Comparison of ENCODE assay signal across 9 cellular contexts in the genomic region with DNA sequence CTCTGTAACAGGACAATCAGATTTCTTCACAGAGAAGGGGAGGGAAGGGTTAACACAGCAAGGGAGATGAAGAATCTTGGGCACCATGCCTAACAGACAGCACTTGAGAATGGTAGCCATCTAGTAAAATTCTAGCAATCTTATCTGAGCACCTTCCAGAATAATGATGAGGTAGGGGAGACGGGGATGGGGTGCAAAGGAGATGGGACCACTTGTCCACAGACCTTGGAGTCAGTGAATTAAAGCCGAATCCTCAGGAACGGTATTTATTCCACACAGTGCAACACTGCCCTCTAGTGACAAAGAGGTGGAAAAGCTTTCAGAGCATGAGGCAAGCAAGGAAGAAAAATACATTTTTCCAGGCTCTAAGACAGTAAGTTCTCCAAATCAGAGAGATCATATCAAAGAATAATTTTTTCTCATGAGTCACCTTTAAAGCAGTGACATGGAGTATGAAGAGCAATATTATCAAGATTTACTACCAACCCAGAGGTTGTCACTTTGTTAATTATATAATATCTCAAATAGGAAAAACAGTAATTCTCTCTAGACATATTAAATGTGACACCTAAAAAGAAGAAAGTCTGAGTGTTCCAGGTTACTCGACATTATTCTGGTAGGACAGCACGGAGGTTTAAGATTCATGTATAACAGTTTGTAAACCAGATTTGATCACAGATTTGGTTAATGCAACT. TPM values are rescaled to one million over a fixed set of nuclear protein-coding genes. Genes with fewer than 3 reads are reported as not detected.
DNase-seq lines count a peak whose midpoint lies in the region; ATAC-seq and TF ChIP-seq lines count a peak whose summit lies in the region.
"Had no signal": no experiment of that assay in that cellular context is flagged by ENCODE, and none has a peak within 500 bp of the region (broad histone marks: within the 10 kb centered on the region; RNA-seq: fewer than 3 reads in every experiment).

No MANE protein-coding gene starts in this region.

- no peaks in the 10 kb centered on the region for H3K36me3 Mint-ChIP-seq in activated CD4-positive, alpha-beta T cell treated with anti-CD3 and anti-CD28 coated beads, Interleukin-2, amount 10 ng/mL, durations not matched to agents 7 days and 5 days (ENCODE audit: low read depth)
- H3K36me3 Mint-ChIP-seq in neural progenitor cell, result no peaks in the 10 kb centered on the region

- RAD21 ChIA-PET in HCT116 (lab: Charles Lee; ENCODE audit: low non-redundant PET in 1 of 2, low total read pairs in 2 of 2, uncharacterized antibody in 2 of 2, unreplicated experiment in 2 of 2), result interaction anchor here in 1 of 2 experiments (1.2 kb wide), 1 partner anchor 176 kb away, joined by 3 read pairs; no protein-coding TSS in a partner anchor

- no peak for TF ChIP-seq POLR2A in HCT116 (IDR thresholded peaks at IDR 0.05; ENCODE audit: borderline replicate concordance, extremely low read depth, insufficient read depth, insufficient read length)

- H3K4me2 ChIP-seq in HCT116 (ENCODE audit: low read length) (no peak overlapping the region), neural progenitor cell (no peak overlapping the region)

- H3K79me2 ChIP-seq in HCT116 (ENCODE audit: insufficient read depth, low read length) (no peaks in the 10 kb centered on the region), neural progenitor cell (ENCODE audit: low read depth) (no peaks in the 10 kb centered on the region)

- H3K4me3 Mint-ChIP-seq in activated CD4-positive, alpha-beta T cell treated with anti-CD3 and anti-CD28 coated beads, Interleukin-2, amount 10 ng/mL, durations not matched to agents 7 days and 5 days, result no peak overlapping the region
- H3K4me3 Mint-ChIP-seq in neural progenitor cell, result peak overlapping the region; percentile 50
- H3K4me3 Mint-ChIP-seq: dendritic cell treated with granulocyte-macrophage colony-stimulating factor and Interleukin-4, amounts not matched to agents 40 ng/mL and 50 ng/mL, for 4 days had no signal

- no TSS peak for BruUV-seq in HCT116 (replicated peaks; lab: Mats Ljungman, UMichigan)

- H3K27ac Mint-ChIP-seq in activated CD4-positive, alpha-beta T cell treated with anti-CD3 and anti-CD28 coated beads, Interleukin-2, amount 10 ng/mL, durations not matched to agents 7 days and 5 days, result no peak overlapping the region
- H3K27ac Mint-ChIP-seq in neural progenitor cell, result no peak overlapping the region
- H3K27ac Mint-ChIP-seq: dendritic cell treated with granulocyte-macrophage colony-stimulating factor and Interleukin-4, amounts not matched to agents 40 ng/mL and 50 ng/mL, for 4 days had no signal

- H3K27me3 ChIP-seq in HCT116 (ENCODE audit: insufficient read depth, low read length) (no peaks in the 10 kb centered on the region), neural progenitor cell (no peaks in the 10 kb centered on the region)

- intact Hi-C loops in HCT116 (cut with micrococcal nuclease), result loop anchor here (2.0 to 10.0 kb wide), 4 partner anchors 153 to 794 kb away; a partner anchor contains a TSS

- peak; percentile 15 for DNase-seq in activated CD4-positive, alpha-beta T cell treated with anti-CD3 and anti-CD28 coated beads for 1 hour
- DNase-seq in activated CD4-positive, alpha-beta T cell treated with anti-CD3 and anti-CD28 coated beads, Interleukin-2, amount 50 U/mL, for 1 hour, result no peak
- DNase-seq in HCT116 (ENCODE audit: low read depth, low spot score), result peak; percentile 39
- DNase-seq in NCI-H2196 treated with DMSO at 0.1 percent for 48 hours (lab: John Stamatoyannopoulos, UW; ENCODE audit: unreplicated experiment), result peak; percentile 31
- DNase-seq in activated CD4-positive, alpha-beta T cell treated with anti-CD3 and anti-CD28 coated beads, Interleukin-2, amount 10 ng/mL, durations not matched to agents 7 days and 5 days, result peak; percentile 58
- DNase-seq in fibroblast of the conjunctiva (ENCODE audit: low read depth), result peak; percentile 51
- peak; percentile 80 for DNase-seq in neural progenitor cell (ENCODE audit: low spot score)

- peak; percentile 92 for TF ChIP-seq RAD21 in HCT116 (IDR thresholded peaks at IDR 0.05; ENCODE audit: low read depth)

- peak; percentile 83 for ATAC-seq in HCT116
- no peak for ATAC-seq in HG02885 (IDR thresholded peaks at IDR 0.05; ENCODE audit: poor library complexity, unreplicated experiment)

- H3K27ac ChIP-seq in HCT116 (ENCODE audit: low read depth, low read length), result no peak overlapping the region
- H3K27ac ChIP-seq in neural progenitor cell, result no peak overlapping the region

- CTCF ChIA-PET in HCT116 (lab: Charles Lee), result interaction anchor here (1.2 to 3.5 kb wide), 6 partner anchors 9 to 792 kb away, joined by 4 to 18 read pairs (median 7); a partner anchor contains a TSS
- CTCF ChIA-PET in activated CD4-positive, alpha-beta T cell treated with anti-CD3 and anti-CD28 coated beads, Interleukin-2, amount 10 ng/mL, durations not matched to agents 7 days and 5 days (lab: Charles Lee), result interaction anchor here (0.8 to 3.7 kb wide), 6 partner anchors 8 to 323 kb away, joined by 3 to 25 read pairs (median 6); a partner anchor contains a TSS

- H3K4me1 Mint-ChIP-seq in activated CD4-positive, alpha-beta T cell treated with anti-CD3 and anti-CD28 coated beads, Interleukin-2, amount 10 ng/mL, durations not matched to agents 7 days and 5 days, result peaks cover 7% of the 10 kb centered on the region
- H3K4me1 Mint-ChIP-seq in neural progenitor cell, result peaks cover 14% of the 10 kb centered on the region

- H3K4me1 ChIP-seq in HCT116 (ENCODE audit: control insufficient read depth in 1 of 2, insufficient read depth in 2 of 2, low read length in 2 of 2) (no peaks in the 10 kb centered on the region), neural progenitor cell (peaks cover 8% of the 10 kb centered on the region)

- H3K9me3 Mint-ChIP-seq in activated CD4-positive, alpha-beta T cell treated with anti-CD3 and anti-CD28 coated beads, Interleukin-2, amount 10 ng/mL, durations not matched to agents 7 days and 5 days, result no peaks in the 10 kb centered on the region
- H3K9me3 Mint-ChIP-seq in neural progenitor cell, result no peaks in the 10 kb centered on the region
- H3K9me3 Mint-ChIP-seq: dendritic cell treated with granulocyte-macrophage colony-stimulating factor and Interleukin-4, amounts not matched to agents 40 ng/mL and 50 ng/mL, for 4 days had no signal

- no peaks in the 10 kb centered on the region for H3K9me2 ChIP-seq in HCT116 (ENCODE audit: insufficient read depth)

- H2AFZ ChIP-seq in HCT116 (ENCODE audit: low read depth, low read length, poor library complexity, severe bottlenecking) (no peak overlapping the region), neural progenitor cell (replicated peaks) (no peak overlapping the region)

- H3K36me3 ChIP-seq in HCT116 (ENCODE audit: control insufficient read depth in 1 of 2, insufficient read depth in 2 of 2, low read length in 2 of 2) (no peaks in the 10 kb centered on the region), neural progenitor cell (no peaks in the 10 kb centered on the region)

- H3K4me3 ChIP-seq in HCT116 (replicated peaks in 1 of 2; ENCODE audit: low read depth in 1 of 2, low read length in 2 of 2) (no peak overlapping the region), neural progenitor cell (no peak overlapping the region)

- no peaks in the 10 kb centered on the region for H4K20me1 ChIP-seq in HCT116 (ENCODE audit: insufficient read depth)
- H4K20me1 ChIP-seq in neural progenitor cell (ENCODE audit: low read depth), result no peaks in the 10 kb centered on the region

- H3K9me3 ChIP-seq in HCT116 (ENCODE audit: control insufficient read depth in 1 of 2, insufficient read depth in 1 of 2, low read depth in 1 of 2, low read length in 2 of 2) (no peaks in the 10 kb centered on the region), neural progenitor cell (ENCODE audit: low read depth) (no peaks in the 10 kb centered on the region)

- TF ChIP-seq CTCF in HCT116 (IDR thresholded peaks at IDR 0.05 in 2 of 3, conservative IDR thresholded peaks at IDR 0.05 in 1 of 3; ENCODE audit: borderline replicate concordance in 1 of 3, insufficient read depth in 1 of 3, low read depth in 2 of 3, low read length in 2 of 3) (peak; percentile 71 to 95 (median 90); a peak in 5 of 6 replicates), neural progenitor cell (IDR thresholded peaks at IDR 0.05) (peak; percentile 93)

- no peaks in the 10 kb centered on the region for H3F3A ChIP-seq in neural progenitor cell (ENCODE audit: low read depth)

- H3K27me3 Mint-ChIP-seq in activated CD4-positive, alpha-beta T cell treated with anti-CD3 and anti-CD28 coated beads, Interleukin-2, amount 10 ng/mL, durations not matched to agents 7 days and 5 days, result no peaks in the 10 kb centered on the region
- H3K27me3 Mint-ChIP-seq in neural progenitor cell (ENCODE audit: insufficient read depth, low read depth), result peaks cover 8% of the 10 kb centered on the region
- H3K27me3 Mint-ChIP-seq: dendritic cell treated with granulocyte-macrophage colony-stimulating factor and Interleukin-4, amounts not matched to agents 40 ng/mL and 50 ng/mL, for 4 days had no signal

- POLR2A ChIA-PET in HCT116 (lab: Charles Lee), result no interaction called here
- POLR2A ChIA-PET in activated CD4-positive, alpha-beta T cell treated with anti-CD3 and anti-CD28 coated beads, Interleukin-2, amount 10 ng/mL, durations not matched to agents 7 days and 5 days (lab: Charles Lee), result no interaction called here

- no peak overlapping the region for H3K9ac ChIP-seq in HCT116 (ENCODE audit: low read length)
- H3K9ac ChIP-seq in neural progenitor cell, result no peak overlapping the region

TF ChIP-seq in HCT116, 20 proteins besides CTCF, POLR2A, EP300 and RAD21:
- TF ChIP-seq YY1 (IDR thresholded peaks at IDR 0.05; ENCODE audit: extremely low read depth, insufficient replicate concordance, low read depth, low read length) (no peak), ZNF274 (IDR thresholded peaks at IDR 0.05; ENCODE audit: low read depth, low read length) (no peak)
- TF ChIP-seq, protein P1, sequence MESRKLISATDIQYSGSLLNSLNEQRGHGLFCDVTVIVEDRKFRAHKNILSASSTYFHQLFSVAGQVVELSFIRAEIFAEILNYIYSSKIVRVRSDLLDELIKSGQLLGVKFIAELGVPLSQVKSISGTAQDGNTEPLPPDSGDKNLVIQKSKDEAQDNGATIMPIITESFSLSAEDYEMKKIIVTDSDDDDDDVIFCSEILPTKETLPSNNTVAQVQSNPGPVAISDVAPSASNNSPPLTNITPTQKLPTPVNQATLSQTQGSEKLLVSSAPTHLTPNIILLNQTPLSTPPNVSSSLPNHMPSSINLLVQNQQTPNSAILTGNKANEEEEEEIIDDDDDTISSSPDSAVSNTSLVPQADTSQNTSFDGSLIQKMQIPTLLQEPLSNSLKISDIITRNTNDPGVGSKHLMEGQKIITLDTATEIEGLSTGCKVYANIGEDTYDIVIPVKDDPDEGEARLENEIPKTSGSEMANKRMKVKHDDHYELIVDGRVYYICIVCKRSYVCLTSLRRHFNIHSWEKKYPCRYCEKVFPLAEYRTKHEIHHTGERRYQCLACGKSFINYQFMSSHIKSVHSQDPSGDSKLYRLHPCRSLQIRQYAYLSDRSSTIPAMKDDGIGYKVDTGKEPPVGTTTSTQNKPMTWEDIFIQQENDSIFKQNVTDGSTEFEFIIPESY (IDR thresholded peaks at IDR 0.05; ENCODE audit: extremely low read depth, insufficient replicate concordance, low read length), result no peak

RNA-seq across cellular contexts. Expression of a gene that starts 43.3 kb away (rescaled TPM):
- total RNA-seq in HCT116 (2021; ENCODE audit: unreplicated experiment), result 27.2 TPM
- polyA plus RNA-seq in HCT116 (2012), result 11.4 and 14.4 TPM in 2 replicates
- 1 to 10 TPM; 1.3 to 1.5 TPM for total RNA-seq in activated CD4-positive, alpha-beta T cell treated with anti-CD3 and anti-CD28 coated beads, Interleukin-2, amount 10 ng/mL, durations not matched to agents 7 days and 5 days
- total RNA-seq in neural progenitor cell (ENCODE audit: low replicate concordance), result 2.4 and 4.0 TPM in 2 replicates
